ENCODE assay signal across 21 cellular contexts in genomic region chr12:132398386-132398991, GRCh38.
DNase-seq lines count a peak whose midpoint lies in the region; ATAC-seq, FAIRE-seq and TF ChIP-seq lines count a peak whose summit lies in the region.
"Had no signal": no experiment of that assay in that cellular context is flagged by ENCODE, and none has a peak within 500 bp of the region (broad histone marks: within the 10 kb centered on the region; RNA-seq: fewer than 3 reads in every experiment).

No MANE protein-coding gene starts in this region.

- H3K9me3 Mint-ChIP-seq in neural progenitor cell, result no peaks in the 10 kb centered on the region
- H3K9me3 Mint-ChIP-seq: CD4-positive, alpha-beta memory T cell; dendritic cell treated with granulocyte-macrophage colony-stimulating factor and Interleukin-4, amounts not matched to agents 40 ng/mL and 50 ng/mL, for 4 days; mesothelial cell of epicardium had no signal

- no peak overlapping the region for H3K27ac ChIP-seq in liver (ENCODE audit: low read depth in 1 of 2, low read length in 2 of 2)
- no peak overlapping the region for H3K27ac ChIP-seq in HepG2 (ENCODE audit: extremely low read length, insufficient read depth, low read length)
- no peak overlapping the region for H3K27ac ChIP-seq in left lung
- no peak overlapping the region for H3K27ac ChIP-seq in small intestine (ENCODE audit: low read depth in 1 of 2, low read length in 1 of 2)
- no peak overlapping the region for H3K27ac ChIP-seq in neural progenitor cell
- H3K27ac ChIP-seq: parathyroid adenoma, thoracic aorta had no signal

- TF ChIP-seq CTCF in liver (IDR thresholded peaks at IDR 0.05; ENCODE audit: low read depth, low read length, missing input control), result no peak
- TF ChIP-seq CTCF in HepG2 (CRISPR knock-in tag; IDR thresholded peaks at IDR 0.05), result no peak
- TF ChIP-seq CTCF in left lung (IDR thresholded peaks at IDR 0.05), result no peak
- TF ChIP-seq CTCF in neural progenitor cell (IDR thresholded peaks at IDR 0.05), result no peak

- POLR2A ChIA-PET in HepG2 (lab: Yijun Ruan, JAX), result no interaction called here

- peaks cover 2% of the 10 kb centered on the region for H3K36me3 Mint-ChIP-seq in neural progenitor cell
- H3K36me3 Mint-ChIP-seq: activated CD4-positive, alpha-beta memory T cell treated with anti-CD3 and anti-CD28 coated beads for 36 hours; CD4-positive, alpha-beta memory T cell; mesothelial cell of epicardium; natural killer cell treated with Interleukin-12 subunit alpha and Interleukin-12 subunit beta and Interleukin-15 and Interleukin-18, amount 100 ng/mL, for 72 hours had no signal

- H3K27ac Mint-ChIP-seq in neural progenitor cell, result no peak overlapping the region
- H3K27ac Mint-ChIP-seq: activated CD4-positive, alpha-beta memory T cell treated with anti-CD3 and anti-CD28 coated beads for 36 hours; CD4-positive, alpha-beta memory T cell; dendritic cell treated with granulocyte-macrophage colony-stimulating factor and Interleukin-4, amounts not matched to agents 40 ng/mL and 50 ng/mL, for 4 days; mesothelial cell of epicardium; natural killer cell treated with Interleukin-12 subunit alpha and Interleukin-12 subunit beta and Interleukin-15 and Interleukin-18, amount 100 ng/mL, for 72 hours had no signal

- H3K4me3 Mint-ChIP-seq in neural progenitor cell, result no peak overlapping the region
- H3K4me3 Mint-ChIP-seq: activated CD4-positive, alpha-beta memory T cell treated with anti-CD3 and anti-CD28 coated beads for 36 hours; CD4-positive, alpha-beta memory T cell; dendritic cell treated with granulocyte-macrophage colony-stimulating factor and Interleukin-4, amounts not matched to agents 40 ng/mL and 50 ng/mL, for 4 days; mesothelial cell of epicardium; natural killer cell treated with Interleukin-12 subunit alpha and Interleukin-12 subunit beta and Interleukin-15 and Interleukin-18, amount 100 ng/mL, for 72 hours had no signal

- H2AFZ ChIP-seq in HepG2 (ENCODE audit: low read length) (no peak overlapping the region), neural progenitor cell (replicated peaks) (no peak overlapping the region)

- no peaks in the 10 kb centered on the region for H3K9me3 ChIP-seq in liver (ENCODE audit: control insufficient read depth in 4 of 4, low read length in 3 of 4)
- H3K9me3 ChIP-seq in HepG2 (ENCODE audit: low read length), result no peaks in the 10 kb centered on the region
- no peaks in the 10 kb centered on the region for H3K9me3 ChIP-seq in left lung
- no peaks in the 10 kb centered on the region for H3K9me3 ChIP-seq in small intestine (ENCODE audit: control insufficient read depth, low read depth)
- H3K9me3 ChIP-seq in neural progenitor cell (ENCODE audit: low read depth), result no peaks in the 10 kb centered on the region
- H3K9me3 ChIP-seq: thoracic aorta had no signal

- 61% methylated on average over 24 of the region's 24 CpGs for WGBS in liver
- WGBS in HepG2 (ENCODE audit: low lambda C conversion rate), result 14% methylated on average over 14 of the region's 24 CpGs
- 33 to 75% (median 43%) methylated on average over 24 of the region's 24 CpGs for WGBS in small intestine, 3 donors

- H3K27me3 ChIP-seq in liver (ENCODE audit: control insufficient read depth in 4 of 4, insufficient read depth in 4 of 4, low read length in 3 of 4) (peaks cover 0 to 5% (median 4%) of the 10 kb centered on the region in 4 donors), HepG2 (ENCODE audit: control insufficient read depth in 1 of 2, insufficient read depth in 2 of 2, low read length in 2 of 2) (peaks cover 37 to 85% of the 10 kb centered on the region in 2 experiments), left lung (peaks cover 18 to 89% of the 10 kb centered on the region in 2 donors), small intestine (ENCODE audit: control insufficient read depth in 2 of 2, insufficient read depth in 2 of 2, low read length in 2 of 2) (peaks cover 0 to 11% of the 10 kb centered on the region in 2 donors), neural progenitor cell (peaks cover 92% of the 10 kb centered on the region)

- H3K79me2 ChIP-seq in HepG2 (ENCODE audit: insufficient read depth, low read length) (no peaks in the 10 kb centered on the region), neural progenitor cell (ENCODE audit: low read depth) (no peaks in the 10 kb centered on the region)
- H3K79me2 ChIP-seq: parathyroid adenoma had no signal

- H3K9ac ChIP-seq in liver (ENCODE audit: low read depth in 1 of 2, low read length in 2 of 2) (no peak overlapping the region), HepG2 (ENCODE audit: insufficient read depth, low read depth, low read length) (no peak overlapping the region), neural progenitor cell (no peak overlapping the region)
- H3K9ac ChIP-seq: parathyroid adenoma had no signal

- H3K4me2 ChIP-seq in HepG2 (ENCODE audit: low read depth, low read length) (no peak overlapping the region), neural progenitor cell (no peak overlapping the region)

- in situ Hi-C loops in HepG2 (cut with HindIII; ENCODE audit: extremely low pct_ligation_motif_present, low pct_unique_long_range_greater_than_20kb), result no loop called here

- H3K36me3 ChIP-seq in liver (ENCODE audit: control insufficient read depth in 4 of 4, insufficient read depth in 3 of 4, low read depth in 1 of 4, low read length in 3 of 4), result no peaks in the 10 kb centered on the region
- no peaks in the 10 kb centered on the region for H3K36me3 ChIP-seq in HepG2 (replicated peaks in 1 of 2; ENCODE audit: control insufficient read depth in 1 of 2, insufficient read depth in 2 of 2, low read length in 2 of 2)
- no peaks in the 10 kb centered on the region for H3K36me3 ChIP-seq in left lung
- H3K36me3 ChIP-seq in small intestine (ENCODE audit: control insufficient read depth in 2 of 2, insufficient read depth in 2 of 2, low read length in 2 of 2), result no peaks in the 10 kb centered on the region
- H3K36me3 ChIP-seq in neural progenitor cell, result no peaks in the 10 kb centered on the region
- H3K36me3 ChIP-seq: thoracic aorta had no signal

- no TSS peak for BruUV-seq in HepG2 (replicated peaks; lab: Mats Ljungman, UMichigan)

- H4K20me1 ChIP-seq in HepG2 (ENCODE audit: insufficient read depth, low read length), result peaks cover 4% of the 10 kb centered on the region; the same call in 1 of the 2 replicates
- no peaks in the 10 kb centered on the region for H4K20me1 ChIP-seq in neural progenitor cell (ENCODE audit: low read depth)

- ATAC-seq in HepG2 (no peak; the same call in 2 of the 3 replicates), left lung (no peak)
- ATAC-seq: natural killer cell treated with Interleukin-12 subunit alpha and Interleukin-12 subunit beta and Interleukin-15 and Interleukin-18, amount 100 ng/mL, for 72 hours had no signal

- no peaks in the 10 kb centered on the region for H3K4me1 ChIP-seq in liver (ENCODE audit: control insufficient read depth in 4 of 4, insufficient read depth in 4 of 4, low read length in 3 of 4)
- H3K4me1 ChIP-seq in HepG2 (ENCODE audit: insufficient read depth, low read length), result no peaks in the 10 kb centered on the region
- no peaks in the 10 kb centered on the region for H3K4me1 ChIP-seq in left lung
- H3K4me1 ChIP-seq in small intestine (ENCODE audit: control insufficient read depth in 2 of 2, insufficient read depth in 1 of 2, low read depth in 1 of 2, low read length in 1 of 2), result no peaks in the 10 kb centered on the region
- peaks cover 10% of the 10 kb centered on the region for H3K4me1 ChIP-seq in neural progenitor cell
- H3K4me1 ChIP-seq: parathyroid adenoma had no signal

- no peak overlapping the region for H3K4me3 ChIP-seq in liver (ENCODE audit: low read depth in 1 of 3, low read length in 3 of 3)
- no peak overlapping the region for H3K4me3 ChIP-seq in HepG2 (replicated peaks in 1 of 3; ENCODE audit: insufficient read depth in 1 of 3, low read depth in 2 of 3, low read length in 3 of 3)
- no peak overlapping the region for H3K4me3 ChIP-seq in left lung
- no peak overlapping the region for H3K4me3 ChIP-seq in small intestine (ENCODE audit: low read depth in 1 of 2, low read length in 2 of 2)
- no peak overlapping the region for H3K4me3 ChIP-seq in neural progenitor cell
- H3K4me3 ChIP-seq: thoracic aorta had no signal

- no peak for TF ChIP-seq EP300 in HepG2 (IDR thresholded peaks at IDR 0.05; ENCODE audit: low read depth in 2 of 2, low read length in 2 of 2)
- no peak for TF ChIP-seq EP300 in HepG2 (CRISPR knock-in tag; IDR thresholded peaks at IDR 0.05; ENCODE audit: borderline replicate concordance)

- TF ChIP-seq RAD21 in liver (IDR thresholded peaks at IDR 0.05) (no peak), HepG2 (CRISPR knock-in tag; IDR thresholded peaks at IDR 0.05) (no peak)

- H3K27me3 Mint-ChIP-seq in neural progenitor cell (ENCODE audit: insufficient read depth, low read depth), result peaks cover 26% of the 10 kb centered on the region

- TF ChIP-seq POLR2A in HepG2 (IDR thresholded peaks at IDR 0.05; ENCODE audit: insufficient read depth in 1 of 2, low read depth in 2 of 2, low read length in 2 of 2), result no peak

- peaks cover 15% of the 10 kb centered on the region for H3F3A ChIP-seq in neural progenitor cell (ENCODE audit: low read depth)

- intact Hi-C loops in HepG2 (cut with micrococcal nuclease; ENCODE audit: unreplicated experiment) (no loop called here), left lung (cut with DNase I) (no loop called here)

- CTCF ChIA-PET in HepG2 (lab: Yijun Ruan, JAX; ENCODE audit: low intra/inter-chr PET ratio, low total read pairs), result no interaction called here

- peaks cover 3% of the 10 kb centered on the region for H3K4me1 Mint-ChIP-seq in neural progenitor cell
- H3K4me1 Mint-ChIP-seq: CD4-positive, alpha-beta memory T cell had no signal

- no peak for DNase-seq in HepG2 (ENCODE audit: low spot score)
- peak; percentile 34 for DNase-seq in NCI-H774 (lab: John Stamatoyannopoulos, UW)
- DNase-seq in left lung, result peak; percentile 26 to 78
- no peak for DNase-seq in small intestine
- no peak for DNase-seq in neural progenitor cell (ENCODE audit: low spot score)
- no peak for DNase-seq in central memory CD4-positive, alpha-beta T cell
- DNase-seq: activated CD4-positive, alpha-beta memory T cell treated with anti-CD3 and anti-CD28 coated beads for 36 hours; activated T-cell treated with anti-CD3 and anti-CD28 coated beads for 4 hours; CD4-positive, alpha-beta memory T cell; NCI-H1092 treated with DMSO at 0.1 percent for 48 hours; NCI-H2081 treated with DMSO at 0.1 percent for 48 hours; NCI-H526 treated with DMSO at 0.1 percent for 48 hours; SHP77 treated with DMSO at 0.1 percent for 48 hours; stimulated activated CD4-positive, alpha-beta T cell treated with anti-CD3 and anti-CD28 coated beads, Interleukin-1b, Interleukin-23, amount 100 ng/mL, for 48 hours; SW 1271 had no signal

- FAIRE-seq in HepG2 (lab: Jason Lieb, UNC) (no peak), small intestine (lab: Jason Lieb, UNC) (no peak)

TF ChIP-seq in liver, 16 proteins besides CTCF, POLR2A, EP300 and RAD21 (continues in another document):
- TF ChIP-seq FOXA1 (IDR thresholded peaks at IDR 0.05) (no peak), NR2F2 (IDR thresholded peaks at IDR 0.05) (peak; percentile 87), HNF4A (conservative IDR thresholded peaks at IDR 0.05) (peak; percentile 27 to 69), EGR1 (IDR thresholded peaks at IDR 0.05; ENCODE audit: low read depth in 2 of 2) (no peak)

TF ChIP-seq in HepG2, 621 proteins besides CTCF, POLR2A, EP300 and RAD21 (continues in another document):
- TF ChIP-seq ZNF772 (CRISPR knock-in tag; IDR thresholded peaks at IDR 0.05) (no peak), SALL1 (CRISPR knock-in tag; IDR thresholded peaks at IDR 0.05) (no peak)

Comparison
In these comparisons a context has a peak if more than half of its experiments do, and no peak if none do; other contexts are left out.
1. DNase-seq: peak in NCI-H774 (single experiment) and left lung (2 of 2); none in HepG2 (single experiment), small intestine (single experiment), neural progenitor cell (single experiment) and central memory CD4-positive, alpha-beta T cell (single experiment).